ENCODE assay signal across 8 cellular contexts in genomic region chr11:10654211-10655150, GRCh38. TPM values are rescaled to one million over a fixed set of nuclear protein-coding genes. Genes with fewer than 3 reads are reported as not detected.
DNase-seq lines count a peak whose midpoint lies in the region; ATAC-seq and TF ChIP-seq lines count a peak whose summit lies in the region.

No MANE protein-coding gene starts in this region.

- H3K9me3 Mint-ChIP-seq in CD8-positive, alpha-beta memory T cell: no peaks in the 10 kb centered on the region

- H3K4me1 ChIP-seq in CD8-positive, alpha-beta memory T cell (ENCODE audit: insufficient read depth, low read length): no peaks in the 10 kb centered on the region
- H3K4me1 ChIP-seq in duodenal mucosa (ENCODE audit: control insufficient read depth in 1 of 2, insufficient read depth in 2 of 2, low read length in 2 of 2) (peaks cover 39 to 46% of the 10 kb centered on the region in 2 donors), lung (ENCODE audit: control insufficient read depth in 2 of 2, insufficient read depth in 2 of 2, low read length in 2 of 2) (peaks cover 0 to 34% of the 10 kb centered on the region in 2 donors), upper lobe of left lung (peaks cover 61 to 84% (median 77%) of the 10 kb centered on the region in 4 donors)

- H3K4me3 Mint-ChIP-seq in CD8-positive, alpha-beta memory T cell: no peak overlapping the region

- TF ChIP-seq CTCF in LNCaP clone FGC (IDR thresholded peaks at IDR 0.05; ENCODE audit: control insufficient read depth, extremely low read depth, insufficient read depth): peak; percentile 79
- peak; percentile 66 for TF ChIP-seq CTCF in lung (IDR thresholded peaks at IDR 0.05; ENCODE audit: control extremely low read depth, extremely low read depth)
- TF ChIP-seq CTCF in upper lobe of left lung (IDR thresholded peaks at IDR 0.05): peak; percentile 57 to 78 (median 64)

- 62 to 76% methylated on average over 3 of the region's 3 CpGs for WGBS in lung, 2 donors
- WGBS in upper lobe of left lung, 2 donors: 54 to 73% methylated on average over 3 of the region's 3 CpGs

- H3K4me1 Mint-ChIP-seq in CD8-positive, alpha-beta memory T cell: peaks cover 0 to 4% (median 0%) of the 10 kb centered on the region in 3 donors

- no peaks in the 10 kb centered on the region for H3K36me3 ChIP-seq in CD8-positive, alpha-beta memory T cell (ENCODE audit: insufficient read depth, low read length)
- H3K36me3 ChIP-seq in duodenal mucosa (ENCODE audit: control insufficient read depth in 1 of 2, insufficient read depth in 2 of 2, low read length in 2 of 2) (no peaks in the 10 kb centered on the region), lung (ENCODE audit: control insufficient read depth in 2 of 2, insufficient read depth in 2 of 2, low read length in 2 of 2) (no peaks in the 10 kb centered on the region), upper lobe of left lung (no peaks in the 10 kb centered on the region)

- peak in 3 of 5 donors; percentile 3 to 45 (median 24) for DNase-seq in CD8-positive, alpha-beta memory T cell
- DNase-seq in LNCaP clone FGC (ENCODE audit: low read depth) (peak; percentile 46), SW480 (ENCODE audit: low spot score) (peak; percentile 69), lung (ENCODE audit: low spot score) (no peak), upper lobe of left lung (no peak)

- POLR2A ChIA-PET in CD8-positive, alpha-beta memory T cell (lab: Charles Lee): no interaction called here

- H3K27ac ChIP-seq in CD8-positive, alpha-beta memory T cell (ENCODE audit: low read depth, low read length): no peak overlapping the region
- H3K27ac ChIP-seq in duodenal mucosa (ENCODE audit: low read depth, low read length) (peak overlapping the region; percentile 15), lung (ENCODE audit: low read depth in 1 of 2, low read length in 1 of 2) (peak overlapping the region in 1 of 2 donors; percentile 41), upper lobe of left lung (peak overlapping the region in 3 of 4 donors; percentile 17 to 80 (median 78))

- peak overlapping the region in 1 of 8 donors; percentile 60 for H3K27ac Mint-ChIP-seq in CD8-positive, alpha-beta memory T cell

- TF ChIP-seq POLR2A in upper lobe of left lung (IDR thresholded peaks at IDR 0.05): no peak

- no peaks in the 10 kb centered on the region for H3K27me3 ChIP-seq in CD8-positive, alpha-beta memory T cell (ENCODE audit: insufficient read depth, low read length, poor library complexity, severe bottlenecking)
- H3K27me3 ChIP-seq in duodenal mucosa (ENCODE audit: control insufficient read depth in 1 of 2, insufficient read depth in 2 of 2, low read length in 2 of 2) (no peaks in the 10 kb centered on the region), lung (ENCODE audit: control insufficient read depth, insufficient read depth) (no peaks in the 10 kb centered on the region), upper lobe of left lung (no peaks in the 10 kb centered on the region)

- H3K4me3 ChIP-seq in CD8-positive, alpha-beta memory T cell (ENCODE audit: low read length): no peak overlapping the region
- H3K4me3 ChIP-seq in LNCaP clone FGC (ENCODE audit: low read depth, low read length) (no peak overlapping the region), duodenal mucosa (ENCODE audit: low read depth in 1 of 2, low read length in 2 of 2) (no peak overlapping the region), lung (no peak overlapping the region), upper lobe of left lung (no peak overlapping the region)

- H3K9ac ChIP-seq in duodenal mucosa (ENCODE audit: low read depth in 1 of 2, low read length in 2 of 2): no peak overlapping the region

- H3K36me3 Mint-ChIP-seq in CD8-positive, alpha-beta memory T cell: no peaks in the 10 kb centered on the region

- CTCF ChIA-PET in CD8-positive, alpha-beta memory T cell (lab: Charles Lee): interaction anchor here (0.8 to 8.0 kb wide), 12 partner anchors 9 to 251 kb away, joined by 3 to 67 read pairs (median 4); no protein-coding TSS in a partner anchor

- no peaks in the 10 kb centered on the region for H3K9me3 ChIP-seq in CD8-positive, alpha-beta memory T cell (ENCODE audit: low read length)
- H3K9me3 ChIP-seq in duodenal mucosa (ENCODE audit: control insufficient read depth in 1 of 2, low read length in 2 of 2) (no peaks in the 10 kb centered on the region), lung (ENCODE audit: control insufficient read depth in 2 of 2, insufficient read depth in 1 of 2, low read length in 1 of 2) (no peaks in the 10 kb centered on the region), upper lobe of left lung (no peaks in the 10 kb centered on the region)

- peaks cover 0 to 6% of the 10 kb centered on the region in 2 donors for H3K27me3 Mint-ChIP-seq in CD8-positive, alpha-beta memory T cell

- TF ChIP-seq EP300 in upper lobe of left lung (IDR thresholded peaks at IDR 0.05): no peak

- ATAC-seq in GM19035 (IDR thresholded peaks at IDR 0.05; ENCODE audit: unreplicated experiment) (peak; percentile 47), lung (ENCODE audit: insufficient read depth, low FRiP score) (no peak), upper lobe of left lung (ENCODE audit: low FRiP score in 2 of 2) (peak; percentile 69 to 77), HG02981 (IDR thresholded peaks at IDR 0.05; ENCODE audit: unreplicated experiment) (no peak)

RNA-seq across cellular contexts. Expression of gene IRAG1, which starts 39.1 kb away (rescaled TPM):
- total RNA-seq in CD8-positive, alpha-beta memory T cell: not detected
- not detected for polyA plus RNA-seq in CD8-positive, alpha-beta memory T cell
- total RNA-seq in lung (10 to 100 TPM; 16.1 to 17.0 TPM), upper lobe of left lung (10 to 100 TPM in 1 of 6 donors, 1 to 10 TPM in 5; 2.4 to 16.3 (median 7.5) TPM)
- 10 to 100 TPM in 1 of 2 donors, 1 to 10 TPM in 1; 2.8 to 10.4 TPM for polyA plus RNA-seq in lung

Comparison
In these comparisons a context has a peak if more than half of its experiments do, and no peak if none do; other contexts are left out.
1. DNase-seq: peak in CD8-positive, alpha-beta memory T cell (3 of 5), LNCaP clone FGC (single experiment) and SW480 (single experiment); none in lung (single experiment) and upper lobe of left lung (0 of 2).
2. ATAC-seq: peak in GM19035 (single experiment) and upper lobe of left lung (2 of 2); none in lung (single experiment) and HG02981 (single experiment).
3. Peak in every context shown above with its lines, with median percentiles within 50 percentile points of each other: CTCF ChIP-seq.